ENCODE assay signal across 19 cellular contexts in genomic region chr17:39631403-39631802, GRCh38. TPM values are rescaled to one million over a fixed set of nuclear protein-coding genes. Genes with fewer than 3 reads are reported as not detected.
DNase-seq lines count a peak whose midpoint lies in the region; ATAC-seq and TF ChIP-seq lines count a peak whose summit lies in the region.
"Had no signal": no experiment of that assay in that cellular context is flagged by ENCODE, and none has a peak within 500 bp of the region (broad histone marks: within the 10 kb centered on the region; RNA-seq: fewer than 3 reads in every experiment).

No MANE protein-coding gene starts in this region.

- intact Hi-C loops in transverse colon (cut with DNase I; ENCODE audit: low total_unique reads): loop anchor here (10.0 kb wide), 1 partner anchor 123 kb away; no protein-coding TSS in a partner anchor

- WGBS in transverse colon (ENCODE audit: low coverage in 1 of 2), 2 donors: 18% methylated on average over 6 of the region's 6 CpGs; no CpG with 5 or more reads in 1 of the 2 donors

- in situ Hi-C loops in transverse colon (cut with MboI; ENCODE audit: low pct_ligation_motif_present in 1 of 4, low pct_unique_long_range_greater_than_20kb in 1 of 4, low sequenced_read_pairs in 3 of 4): loop anchor here in 1 of 4 donors (25.0 kb wide), 1 partner anchor 106 kb away; the partner anchor contains the start of genes GRB7 and MIEN1

- no peak for TF ChIP-seq EP300 in transverse colon (IDR thresholded peaks at IDR 0.05; ENCODE audit: low read depth)

- H3K4me1 ChIP-seq in transverse colon: peaks cover 24 to 74% (median 56%) of the 10 kb centered on the region in 4 donors

- TF ChIP-seq POLR2A in transverse colon (IDR thresholded peaks at IDR 0.05): peak; percentile 73

- peak overlapping the region; percentile 90 to 93 (median 91) for H3K27ac ChIP-seq in transverse colon
- H3K27ac ChIP-seq: A549, heart left ventricle, SJSA1 had no signal

- peaks cover 31% of the 10 kb centered on the region for H3K27me3 ChIP-seq in transverse colon

- no peak for TF ChIP-seq CTCF in transverse colon (IDR thresholded peaks at IDR 0.05)

- H3K4me3 ChIP-seq in transverse colon: peak overlapping the region in 2 of 4 donors; percentile 22 to 35
- H3K4me3 ChIP-seq: A549, heart left ventricle, SJSA1 had no signal

- no peaks in the 10 kb centered on the region for H3K36me3 ChIP-seq in transverse colon
- H3K36me3 ChIP-seq: heart left ventricle, SJSA1 had no signal

- ATAC-seq in GM18873 (IDR thresholded peaks at IDR 0.05; ENCODE audit: low FRiP score, unreplicated experiment) (no peak), HG03159 (IDR thresholded peaks at IDR 0.05; ENCODE audit: unreplicated experiment) (no peak)
- ATAC-seq: A549, heart left ventricle had no signal

- H3K9me3 ChIP-seq in transverse colon: no peaks in the 10 kb centered on the region
- H3K9me3 ChIP-seq: A549, heart left ventricle, SJSA1 had no signal

- DNase-seq in NCI-H2196 (lab: John Stamatoyannopoulos, UW; ENCODE audit: unreplicated experiment): peak; percentile 40
- DNase-seq in NCI-H2196 treated with DMSO at 0.1 percent for 48 hours (lab: John Stamatoyannopoulos, UW; ENCODE audit: unreplicated experiment): no peak
- peak; percentile 34 for DNase-seq in UCSD-AML1 (lab: John Stamatoyannopoulos, UW; ENCODE audit: unreplicated experiment)
- peak; percentile 58 for DNase-seq in kidney tubule cell (ENCODE audit: low spot score)
- DNase-seq in transverse colon: peak; percentile 71
- DNase-seq in NCI-H524 (lab: John Stamatoyannopoulos, UW): no peak
- DNase-seq: DMS79 treated with DMSO at 0.1 percent for 48 hours, HCEC 1CT, heart left ventricle, midbrain, NCI-H524 treated with DMSO at 0.1 percent for 48 hours, retina, substantia nigra had no signal

RNA-seq across cellular contexts. Expression of gene PPP1R1B, which starts 4.7 kb away (rescaled TPM):
- total RNA-seq in transverse colon: 100 to 1,000 TPM; 125 to 509 (median 223) TPM
- total RNA-seq: endothelial cell of umbilical vein, M059J, SJSA1 had no signal

RNA-seq across cellular contexts. Expression of gene STARD3, which starts 5.5 kb away (rescaled TPM):
- 100 to 1,000 TPM in 1 of 4 donors, 10 to 100 TPM in 3; 63.5 to 193 (median 73.2) TPM for total RNA-seq in transverse colon

RNA-seq across cellular contexts. Expression of gene NEUROD2, which starts 23.7 kb away (rescaled TPM):
- total RNA-seq in transverse colon: not detected
- total RNA-seq: endothelial cell of umbilical vein, heart left ventricle, M059J, SJSA1 had no signal

RNA-seq across cellular contexts. Expression of gene TCAP, which starts 33.7 kb away (rescaled TPM):
- total RNA-seq in transverse colon: 1 to 10 TPM in 1 of 4 donors, under 1 TPM in 1, not detected in 2; 0.64 to 1.9 TPM
- total RNA-seq: M059J had no signal

RNA-seq across cellular contexts. Expression of gene PNMT, which starts 36.9 kb away (rescaled TPM):
- 10 to 100 TPM in 1 of 4 donors, 1 to 10 TPM in 2, under 1 TPM in 1; 0.80 to 48.3 (median 1.3) TPM for total RNA-seq in transverse colon
- total RNA-seq: endothelial cell of umbilical vein, M059J, SJSA1 had no signal

Comparison
In these comparisons a context has a peak if more than half of its experiments do, and no peak if none do; other contexts are left out.
1. DNase-seq: peak in NCI-H2196 (single experiment), UCSD-AML1 (single experiment), kidney tubule cell (single experiment) and transverse colon (single experiment); none in NCI-H2196 treated with DMSO at 0.1 percent for 48 hours (single experiment) and NCI-H524 (0 of 2).